ENCODE assay signal across 13 cellular contexts in the genomic region with DNA sequence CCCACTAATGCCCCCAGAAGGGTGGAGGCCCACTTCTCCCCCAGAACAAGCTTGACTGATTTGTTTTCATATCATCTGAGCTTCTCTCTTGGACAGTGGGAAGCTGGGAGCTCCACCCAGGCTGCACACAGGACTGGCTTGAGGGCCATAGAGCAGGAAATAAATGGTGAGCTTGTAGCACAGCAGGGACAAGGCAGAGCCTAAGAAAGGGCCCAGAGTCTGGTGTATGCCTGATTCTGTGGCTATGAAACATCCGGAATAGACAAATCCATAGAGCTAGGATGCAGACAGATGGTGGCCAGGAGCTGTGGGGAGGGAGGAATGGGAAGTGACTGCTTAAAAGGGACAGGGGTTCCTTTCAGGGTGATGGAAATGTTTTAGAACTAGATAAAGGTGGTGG.
DNase-seq lines count a peak whose midpoint lies in the region; ATAC-seq and TF ChIP-seq lines count a peak whose summit lies in the region.
"Had no signal": no experiment of that assay in that cellular context is flagged by ENCODE, and none has a peak within 500 bp of the region (broad histone marks: within the 10 kb centered on the region; RNA-seq: fewer than 3 reads in every experiment).

No MANE protein-coding gene starts in this region.

- H4K20me1 ChIP-seq in SK-N-SH (ENCODE audit: insufficient read depth): no peaks in the 10 kb centered on the region

- no peaks in the 10 kb centered on the region for H3K36me3 ChIP-seq in mucosa of rectum (ENCODE audit: control insufficient read depth in 2 of 2, insufficient read depth in 2 of 2, low read length in 2 of 2)
- no peaks in the 10 kb centered on the region for H3K36me3 ChIP-seq in SK-N-SH (replicated peaks in 1 of 2; ENCODE audit: control insufficient read depth in 1 of 2, insufficient read depth in 2 of 2, low read length in 1 of 2)
- H3K36me3 ChIP-seq: lower lobe of right lung had no signal

- H3K27ac Mint-ChIP-seq in brain: peak overlapping the region; percentile 11 to 75 (median 45)
- H3K27ac Mint-ChIP-seq: activated CD4-positive, alpha-beta T cell treated with anti-CD3 and anti-CD28 coated beads for 36 hours; activated T-cell treated with anti-CD3 and anti-CD28 coated beads, Interleukin-2, amount 50 U/mL, for 24 hours had no signal

- H2AFZ ChIP-seq in SK-N-SH (ENCODE audit: low read depth): no peak overlapping the region

- CTCF ChIA-PET in SK-N-SH (lab: Yijun Ruan, JAX): interaction anchor here (0.9 to 5.3 kb wide), 3 partner anchors 12 to 19 kb away, joined by 3 to 25 read pairs (median 4); no protein-coding TSS in a partner anchor

- H3F3A ChIP-seq in SK-N-SH (replicated peaks; ENCODE audit: insufficient read depth): no peaks in the 10 kb centered on the region

- no peak overlapping the region for H3K4me2 ChIP-seq in SK-N-SH

- 100% methylated on average over 1 of the region's 1 CpG for WGBS in SK-N-SH (ENCODE audit: low lambda C conversion rate)

- peak; percentile 12 for DNase-seq in GDM1 (lab: John Stamatoyannopoulos, UW)
- DNase-seq in SK-N-SH: no peak
- DNase-seq in effector CD8-positive, alpha-beta T cell (lab: John Stamatoyannopoulos, UW): no peak
- DNase-seq in amygdala (lab: John Stamatoyannopoulos, UW): no peak
- DNase-seq: activated CD4-positive, alpha-beta T cell treated with anti-CD3 and anti-CD28 coated beads for 36 hours; activated T-cell treated with anti-CD3 and anti-CD28 coated beads, Interleukin-2, amount 50 U/mL, for 24 hours; lower lobe of right lung; NCI-H1105; T-helper 1 cell had no signal

- no peak for TF ChIP-seq EP300 in SK-N-SH (IDR thresholded peaks at IDR 0.05; ENCODE audit: borderline replicate concordance in 1 of 2, low read depth in 1 of 2, low read length in 1 of 2)

- H3K27me3 ChIP-seq in mucosa of rectum (ENCODE audit: control insufficient read depth in 2 of 2, insufficient read depth in 2 of 2, low read length in 2 of 2): no peaks in the 10 kb centered on the region
- no peaks in the 10 kb centered on the region for H3K27me3 ChIP-seq in SK-N-SH (ENCODE audit: insufficient read depth)

- H3K27me3 Mint-ChIP-seq in brain: peaks cover 2% of the 10 kb centered on the region
- H3K27me3 Mint-ChIP-seq: activated CD4-positive, alpha-beta T cell treated with anti-CD3 and anti-CD28 coated beads for 36 hours; activated T-cell treated with anti-CD3 and anti-CD28 coated beads, Interleukin-2, amount 50 U/mL, for 24 hours had no signal

- peaks cover 63% of the 10 kb centered on the region for H3K4me1 Mint-ChIP-seq in brain

- H3K27ac ChIP-seq in 22Rv1: 0 out of 2 replicates have a peak overlapping the region, but pooled peaks have one; percentile 5
- H3K27ac ChIP-seq in mucosa of rectum (ENCODE audit: low read depth in 2 of 2, low read length in 2 of 2): peak overlapping the region; percentile 41 to 65
- H3K27ac ChIP-seq in SK-N-SH (ENCODE audit: low read depth in 2 of 2, low read length in 1 of 2): no peak overlapping the region

- TF ChIP-seq CTCF in 22Rv1 (IDR thresholded peaks at IDR 0.05): no peak
- no peak for TF ChIP-seq CTCF in brain (conservative IDR thresholded peaks at IDR 0.05)
- no peak for TF ChIP-seq CTCF in SK-N-SH (IDR thresholded peaks at IDR 0.05)

- H3K9ac ChIP-seq in mucosa of rectum (ENCODE audit: low read depth in 1 of 2, low read length in 2 of 2): no peak overlapping the region
- H3K9ac ChIP-seq in SK-N-SH: no peak overlapping the region

- H3K36me3 Mint-ChIP-seq in brain: no peaks in the 10 kb centered on the region

- no peak for ATAC-seq in GM19452 (IDR thresholded peaks at IDR 0.05; ENCODE audit: unreplicated experiment)
- ATAC-seq: activated CD4-positive, alpha-beta T cell treated with anti-CD3 and anti-CD28 coated beads for 36 hours; lower lobe of right lung had no signal

- POLR2A ChIA-PET in SK-N-SH (lab: Yijun Ruan, JAX): no interaction called here

- H3K9me3 ChIP-seq in mucosa of rectum (ENCODE audit: control insufficient read depth in 2 of 2, low read length in 2 of 2) (no peaks in the 10 kb centered on the region), SK-N-SH (no peaks in the 10 kb centered on the region)
- H3K9me3 ChIP-seq: lower lobe of right lung had no signal

- H3K9me3 Mint-ChIP-seq in brain: no peaks in the 10 kb centered on the region
- H3K9me3 Mint-ChIP-seq: activated T-cell treated with anti-CD3 and anti-CD28 coated beads, Interleukin-2, amount 50 U/mL, for 24 hours had no signal

- H3K4me1 ChIP-seq in mucosa of rectum (ENCODE audit: control insufficient read depth in 2 of 2, insufficient read depth in 2 of 2, low read length in 2 of 2): peaks cover 17 to 25% of the 10 kb centered on the region in 2 donors
- peaks cover 17 to 22% of the 10 kb centered on the region in 2 experiments; a peak in 3 of 4 replicates for H3K4me1 ChIP-seq in SK-N-SH (ENCODE audit: control insufficient read depth in 1 of 2, insufficient read depth in 2 of 2, low read depth in 1 of 2, low read length in 1 of 2)

- H3K9me2 ChIP-seq in SK-N-SH: no peaks in the 10 kb centered on the region

- no peaks in the 10 kb centered on the region for H3K79me2 ChIP-seq in SK-N-SH (ENCODE audit: insufficient read depth)

- no peak for TF ChIP-seq RAD21 in SK-N-SH (IDR thresholded peaks at IDR 0.05; ENCODE audit: low read length)

- H3K4me3 ChIP-seq in mucosa of rectum (ENCODE audit: low read length in 2 of 2) (no peak overlapping the region), SK-N-SH (ENCODE audit: low read depth in 2 of 2, low read length in 1 of 2) (no peak overlapping the region)
- H3K4me3 ChIP-seq: lower lobe of right lung had no signal

- no peak overlapping the region for H3K4me3 Mint-ChIP-seq in brain
- H3K4me3 Mint-ChIP-seq: activated CD4-positive, alpha-beta T cell treated with anti-CD3 and anti-CD28 coated beads for 36 hours; activated T-cell treated with anti-CD3 and anti-CD28 coated beads, Interleukin-2, amount 50 U/mL, for 24 hours had no signal

TF ChIP-seq in SK-N-SH, 30 proteins besides CTCF, POLR2A, EP300 and RAD21 (continues in another document):
- TF ChIP-seq YY1 (IDR thresholded peaks at IDR 0.05; ENCODE audit: low read depth) (no peak), GATA2 (CRISPR knock-in tag; IDR thresholded peaks at IDR 0.05) (no peak), TAF1 (IDR thresholded peaks at IDR 0.05; ENCODE audit: borderline replicate concordance, low read depth, low read length) (no peak), TEAD4 (IDR thresholded peaks at IDR 0.05; ENCODE audit: borderline replicate concordance, insufficient read depth) (no peak), EZH2phosphoT487 (IDR thresholded peaks at IDR 0.05; ENCODE audit: borderline replicate concordance, low read depth) (no peak), RXRA (IDR thresholded peaks at IDR 0.05; ENCODE audit: borderline replicate concordance, low read depth) (no peak), GABPA (IDR thresholded peaks at IDR 0.05; ENCODE audit: low read depth) (no peak), ELF1 (IDR thresholded peaks at IDR 0.05) (no peak), FOSL2 (IDR thresholded peaks at IDR 0.05; ENCODE audit: borderline replicate concordance, low read depth) (no peak), POLR2AphosphoS5 (IDR thresholded peaks at IDR 0.05; ENCODE audit: low read depth, low read length) (no peak)
- TF ChIP-seq, protein P1, sequence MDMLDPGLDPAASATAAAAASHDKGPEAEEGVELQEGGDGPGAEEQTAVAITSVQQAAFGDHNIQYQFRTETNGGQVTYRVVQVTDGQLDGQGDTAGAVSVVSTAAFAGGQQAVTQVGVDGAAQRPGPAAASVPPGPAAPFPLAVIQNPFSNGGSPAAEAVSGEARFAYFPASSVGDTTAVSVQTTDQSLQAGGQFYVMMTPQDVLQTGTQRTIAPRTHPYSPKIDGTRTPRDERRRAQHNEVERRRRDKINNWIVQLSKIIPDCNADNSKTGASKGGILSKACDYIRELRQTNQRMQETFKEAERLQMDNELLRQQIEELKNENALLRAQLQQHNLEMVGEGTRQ (IDR thresholded peaks at IDR 0.05; ENCODE audit: borderline replicate concordance, low read depth, low read length): no peak
- TF ChIP-seq, protein P2, sequence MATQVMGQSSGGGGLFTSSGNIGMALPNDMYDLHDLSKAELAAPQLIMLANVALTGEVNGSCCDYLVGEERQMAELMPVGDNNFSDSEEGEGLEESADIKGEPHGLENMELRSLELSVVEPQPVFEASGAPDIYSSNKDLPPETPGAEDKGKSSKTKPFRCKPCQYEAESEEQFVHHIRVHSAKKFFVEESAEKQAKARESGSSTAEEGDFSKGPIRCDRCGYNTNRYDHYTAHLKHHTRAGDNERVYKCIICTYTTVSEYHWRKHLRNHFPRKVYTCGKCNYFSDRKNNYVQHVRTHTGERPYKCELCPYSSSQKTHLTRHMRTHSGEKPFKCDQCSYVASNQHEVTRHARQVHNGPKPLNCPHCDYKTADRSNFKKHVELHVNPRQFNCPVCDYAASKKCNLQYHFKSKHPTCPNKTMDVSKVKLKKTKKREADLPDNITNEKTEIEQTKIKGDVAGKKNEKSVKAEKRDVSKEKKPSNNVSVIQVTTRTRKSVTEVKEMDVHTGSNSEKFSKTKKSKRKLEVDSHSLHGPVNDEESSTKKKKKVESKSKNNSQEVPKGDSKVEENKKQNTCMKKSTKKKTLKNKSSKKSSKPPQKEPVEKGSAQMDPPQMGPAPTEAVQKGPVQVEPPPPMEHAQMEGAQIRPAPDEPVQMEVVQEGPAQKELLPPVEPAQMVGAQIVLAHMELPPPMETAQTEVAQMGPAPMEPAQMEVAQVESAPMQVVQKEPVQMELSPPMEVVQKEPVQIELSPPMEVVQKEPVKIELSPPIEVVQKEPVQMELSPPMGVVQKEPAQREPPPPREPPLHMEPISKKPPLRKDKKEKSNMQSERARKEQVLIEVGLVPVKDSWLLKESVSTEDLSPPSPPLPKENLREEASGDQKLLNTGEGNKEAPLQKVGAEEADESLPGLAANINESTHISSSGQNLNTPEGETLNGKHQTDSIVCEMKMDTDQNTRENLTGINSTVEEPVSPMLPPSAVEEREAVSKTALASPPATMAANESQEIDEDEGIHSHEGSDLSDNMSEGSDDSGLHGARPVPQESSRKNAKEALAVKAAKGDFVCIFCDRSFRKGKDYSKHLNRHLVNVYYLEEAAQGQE (IDR thresholded peaks at IDR 0.05; ENCODE audit: low read depth, low read length): no peak
- TF ChIP-seq, protein P3, sequence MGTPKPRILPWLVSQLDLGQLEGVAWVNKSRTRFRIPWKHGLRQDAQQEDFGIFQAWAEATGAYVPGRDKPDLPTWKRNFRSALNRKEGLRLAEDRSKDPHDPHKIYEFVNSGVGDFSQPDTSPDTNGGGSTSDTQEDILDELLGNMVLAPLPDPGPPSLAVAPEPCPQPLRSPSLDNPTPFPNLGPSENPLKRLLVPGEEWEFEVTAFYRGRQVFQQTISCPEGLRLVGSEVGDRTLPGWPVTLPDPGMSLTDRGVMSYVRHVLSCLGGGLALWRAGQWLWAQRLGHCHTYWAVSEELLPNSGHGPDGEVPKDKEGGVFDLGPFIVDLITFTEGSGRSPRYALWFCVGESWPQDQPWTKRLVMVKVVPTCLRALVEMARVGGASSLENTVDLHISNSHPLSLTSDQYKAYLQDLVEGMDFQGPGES (IDR thresholded peaks at IDR 0.05; ENCODE audit: low read depth, low read length): no peak

Comparison
In these comparisons a context has a peak if more than half of its experiments do, and no peak if none do; other contexts are left out.
1. H3K27ac ChIP-seq: peak in 22Rv1 (single experiment) and mucosa of rectum (2 of 2); none in SK-N-SH (0 of 2).